Comparison of ENCODE assay signal across 10 cellular contexts in the genomic region with DNA sequence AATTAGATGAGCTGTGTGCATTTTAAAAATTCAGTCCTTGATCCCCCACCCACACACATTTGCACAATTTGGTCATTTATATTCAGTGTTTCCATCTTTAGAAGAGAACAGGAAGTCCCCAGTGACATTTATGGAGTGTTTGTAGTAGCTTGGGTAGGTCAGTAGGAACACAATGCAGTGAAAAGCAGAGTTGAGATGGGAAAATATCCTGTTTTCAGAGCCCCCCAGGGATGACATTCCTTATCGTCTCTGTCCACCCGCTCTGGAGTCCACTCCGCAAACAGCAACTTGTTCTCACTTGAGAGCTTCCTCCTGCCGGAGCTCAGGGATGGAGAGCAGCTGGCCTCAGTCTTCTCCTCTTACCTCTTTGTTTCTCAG.
DNase-seq lines count a peak whose midpoint lies in the region; ATAC-seq and TF ChIP-seq lines count a peak whose summit lies in the region.
"Had no signal": no experiment of that assay in that cellular context is flagged by ENCODE, and none has a peak within 500 bp of the region (broad histone marks: within the 10 kb centered on the region; RNA-seq: fewer than 3 reads in every experiment).

No MANE protein-coding gene starts in this region.

- H3K4me1 ChIP-seq in CD8-positive, alpha-beta T cell (ENCODE audit: insufficient read depth, low read length): peaks cover 100% of the 10 kb centered on the region
- H3K4me1 ChIP-seq in duodenal mucosa (ENCODE audit: control insufficient read depth in 1 of 2, insufficient read depth in 2 of 2, low read length in 2 of 2): peaks cover 70 to 75% of the 10 kb centered on the region in 2 donors

- intact Hi-C loops in CD8-positive, alpha-beta T cell (cut with DNase I, micrococcal nuclease): loop anchor here in 1 of 2 experiments (2.0 kb wide), 2 partner anchors 14 to 38 kb away; no protein-coding TSS in a partner anchor

- peak overlapping the region; percentile 33 for H3K4me3 ChIP-seq in CD8-positive, alpha-beta T cell (ENCODE audit: low read depth, low read length)
- peak overlapping the region in 1 of 2 donors; percentile 12 for H3K4me3 ChIP-seq in duodenal mucosa (ENCODE audit: low read depth in 1 of 2, low read length in 2 of 2)

- no peak overlapping the region for H3K27ac ChIP-seq in CD8-positive, alpha-beta T cell (ENCODE audit: low read depth, low read length)
- peak overlapping the region; percentile 23 for H3K27ac ChIP-seq in duodenal mucosa (ENCODE audit: low read depth, low read length)

- no peaks in the 10 kb centered on the region for H3K9me3 ChIP-seq in CD8-positive, alpha-beta T cell (ENCODE audit: low read length)
- H3K9me3 ChIP-seq in duodenal mucosa (ENCODE audit: control insufficient read depth in 1 of 2, low read length in 2 of 2): no peaks in the 10 kb centered on the region

- H3K9ac ChIP-seq in duodenal mucosa (ENCODE audit: low read depth in 1 of 2, low read length in 2 of 2): no peak overlapping the region

- peaks cover 99% of the 10 kb centered on the region for H3K4me1 Mint-ChIP-seq in CD8-positive, alpha-beta T cell (ENCODE audit: low read depth)
- peaks cover 100% of the 10 kb centered on the region for H3K4me1 Mint-ChIP-seq in nephron progenitor cell

- POLR2A ChIA-PET in CD8-positive, alpha-beta T cell (lab: Charles Lee): interaction anchor here (0.8 to 5.0 kb wide), 13 partner anchors 13 to 485 kb away, joined by 3 to 23 read pairs (median 5); a partner anchor contains a TSS

- CTCF ChIA-PET in CD8-positive, alpha-beta T cell (lab: Charles Lee): interaction anchor here (0.9 to 4.8 kb wide), 14 partner anchors 8 to 73 kb away, joined by 3 to 32 read pairs (median 4); no protein-coding TSS in a partner anchor

- no peaks in the 10 kb centered on the region for H3K27me3 ChIP-seq in CD8-positive, alpha-beta T cell (ENCODE audit: insufficient read depth, low read length)
- H3K27me3 ChIP-seq in duodenal mucosa (ENCODE audit: control insufficient read depth in 1 of 2, insufficient read depth in 2 of 2, low read length in 2 of 2): no peaks in the 10 kb centered on the region

- no peak for DNase-seq in CD8-positive, alpha-beta T cell
- DNase-seq in NOMO-1 treated with DMSO at 0.1 percent for 48 hours (lab: John Stamatoyannopoulos, UW; ENCODE audit: unreplicated experiment) (peak; percentile 34), nephron progenitor cell (no peak), NCI-H2081 treated with DMSO at 0.1 percent for 48 hours (lab: John Stamatoyannopoulos, UW) (no peak), COR-L47 (lab: John Stamatoyannopoulos, UW) (no peak), RPMI8226 (no peak)
- no peak for DNase-seq in stimulated activated CD8-positive, alpha-beta memory T cell treated with anti-CD3 and anti-CD28 coated beads, Interleukin-4, amount 100 ng/mL, for 48 hours
- DNase-seq: activated CD4-positive, CD25-positive, alpha-beta regulatory T cell; GF-D8 had no signal

- peak overlapping the region; percentile 99 for H3K27ac Mint-ChIP-seq in CD8-positive, alpha-beta T cell
- H3K27ac Mint-ChIP-seq in nephron progenitor cell: peak overlapping the region; percentile 97

- no peaks in the 10 kb centered on the region for H3K27me3 Mint-ChIP-seq in CD8-positive, alpha-beta T cell (ENCODE audit: low read depth)
- peaks cover 5% of the 10 kb centered on the region for H3K27me3 Mint-ChIP-seq in nephron progenitor cell (ENCODE audit: low read depth, poor library complexity)

- ATAC-seq in CD8-positive, alpha-beta T cell: peak; percentile 5

- peaks cover 9% of the 10 kb centered on the region for H3K36me3 ChIP-seq in CD8-positive, alpha-beta T cell (ENCODE audit: insufficient read depth, low read length)
- H3K36me3 ChIP-seq in duodenal mucosa (ENCODE audit: control insufficient read depth in 1 of 2, insufficient read depth in 2 of 2, low read length in 2 of 2): peaks cover 7 to 14% of the 10 kb centered on the region in 2 donors

- peaks cover 82% of the 10 kb centered on the region for H3K36me3 Mint-ChIP-seq in CD8-positive, alpha-beta T cell
- peaks cover 30% of the 10 kb centered on the region for H3K36me3 Mint-ChIP-seq in nephron progenitor cell (ENCODE audit: low read depth)

- TF ChIP-seq CTCF in CD8-positive, alpha-beta T cell (IDR thresholded peaks at IDR 0.05): no peak
- no peak for TF ChIP-seq CTCF in nephron progenitor cell (IDR thresholded peaks at IDR 0.05)

- H3K9me3 Mint-ChIP-seq in CD8-positive, alpha-beta T cell: no peaks in the 10 kb centered on the region
- H3K9me3 Mint-ChIP-seq in nephron progenitor cell: no peaks in the 10 kb centered on the region

- peak overlapping the region; percentile 75 for H3K4me3 Mint-ChIP-seq in CD8-positive, alpha-beta T cell
- H3K4me3 Mint-ChIP-seq in nephron progenitor cell: peak overlapping the region; percentile 56
